Comparison of ENCODE assay signal across 25 cellular contexts in the genomic region with DNA sequence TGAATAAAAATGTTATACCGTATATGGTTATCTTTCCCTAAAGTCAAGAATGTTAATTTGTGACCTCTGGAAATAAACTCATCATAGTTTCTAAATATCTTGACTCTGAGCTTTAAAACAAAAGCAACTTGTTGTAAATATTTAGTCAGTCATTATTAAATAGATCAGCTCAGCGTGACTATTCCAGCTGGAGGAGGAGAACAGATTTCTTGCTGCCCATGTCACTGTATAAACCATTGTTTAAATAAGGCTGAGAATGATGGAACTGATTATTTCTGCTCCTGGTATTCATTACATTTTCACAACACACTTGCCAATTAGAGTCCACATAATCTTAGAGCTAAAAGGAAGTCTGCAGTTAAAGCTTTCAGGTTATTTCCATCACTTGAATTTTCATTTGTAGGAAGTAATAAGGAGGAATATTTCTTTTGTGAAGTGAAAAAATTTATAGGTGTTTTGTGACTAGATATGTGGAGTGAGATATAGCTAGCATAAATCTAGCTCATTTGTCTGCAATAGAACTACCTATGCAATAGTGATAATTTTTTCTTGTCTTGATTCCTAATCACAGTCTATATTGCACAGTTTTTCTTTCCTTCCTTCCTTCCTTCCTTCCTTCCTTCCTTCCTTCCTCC.
"Had no signal": no experiment of that assay in that cellular context is flagged by ENCODE, and none has a peak within 500 bp of the region (broad histone marks: within the 10 kb centered on the region; RNA-seq: fewer than 3 reads in every experiment).

No MANE protein-coding gene starts in this region.

- DNase-seq: cortex of kidney; dorsolateral prefrontal cortex; effector memory CD4-positive, alpha-beta T cell; gastrocnemius medialis; heart right ventricle; hypothalamus; islet precursor cell; mammary epithelial cell; mucosa of descending colon; naive thymus-derived CD8-positive, alpha-beta T cell; psoas muscle; retina; spleen; stimulated activated CD4-positive, alpha-beta T cell treated with anti-CD3 and anti-CD28 coated beads, Interleukin-2, amount 100 ng/mL, for 24 hours; stimulated activated CD4-positive, alpha-beta T cell treated with anti-CD3 and anti-CD28 coated beads, Interleukin-4, amount 100 ng/mL, for 4 hours; stimulated activated naive CD4-positive, alpha-beta T cell; stomach; substantia nigra; transverse colon had no signal

- H3K27ac ChIP-seq: dorsolateral prefrontal cortex, epithelial cell of prostate, esophagus muscularis mucosa, gastrocnemius medialis, heart right ventricle, neutrophil, psoas muscle, spleen, stomach, thoracic aorta, transverse colon had no signal

- H3K36me3 ChIP-seq: esophagus muscularis mucosa, gastrocnemius medialis, heart right ventricle, neutrophil, spleen, stomach, thoracic aorta, transverse colon had no signal

- H3K9me3 ChIP-seq: esophagus muscularis mucosa, gastrocnemius medialis, heart right ventricle, mucosa of descending colon, neutrophil, psoas muscle, spleen, stomach, thoracic aorta, transverse colon had no signal

- H3K27me3 ChIP-seq: esophagus muscularis mucosa, gastrocnemius medialis, heart right ventricle, neutrophil, spleen, stomach, transverse colon had no signal

- ATAC-seq: gastrocnemius medialis; heart right ventricle; left lobe of liver; mucosa of descending colon; naive thymus-derived CD8-positive, alpha-beta T cell; psoas muscle; sciatic nerve had no signal

- H3K4me1 ChIP-seq: gastrocnemius medialis, heart right ventricle, psoas muscle, spleen, stomach had no signal

- H3K4me3 ChIP-seq: dorsolateral prefrontal cortex, esophagus muscularis mucosa, gastrocnemius medialis, heart right ventricle, mucosa of descending colon, psoas muscle, spleen, stomach, thoracic aorta, transverse colon had no signal
